In genomic region chr3:14631101-14631497, GRCh38 we compare ENCODE assay signal across 25 cellular contexts. TPM values are rescaled to one million over a fixed set of nuclear protein-coding genes. Genes with fewer than 3 reads are reported as not detected.
DNase-seq lines count a peak whose midpoint lies in the region; ATAC-seq, FAIRE-seq and TF ChIP-seq lines count a peak whose summit lies in the region.
"Had no signal": no experiment of that assay in that cellular context is flagged by ENCODE, and none has a peak within 500 bp of the region (broad histone marks: within the 10 kb centered on the region; RNA-seq: fewer than 3 reads in every experiment).

No MANE protein-coding gene starts in this region.

- no peaks in the 10 kb centered on the region for H3K36me3 Mint-ChIP-seq in neural progenitor cell
- H3K36me3 Mint-ChIP-seq: CD4-positive, CD25-positive, alpha-beta regulatory T cell; CD8-positive, alpha-beta T cell had no signal

- H3K4me3 ChIP-seq in HepG2 (replicated peaks in 1 of 3; ENCODE audit: insufficient read depth in 1 of 3, low read depth in 2 of 3, low read length in 3 of 3), result no peak overlapping the region
- H3K4me3 ChIP-seq in neural progenitor cell, result no peak overlapping the region
- H3K4me3 ChIP-seq: BLaER1, GM12878, GM23248, HAP-1 had no signal

- H4K20me1 ChIP-seq in HepG2 (ENCODE audit: insufficient read depth, low read length) (no peaks in the 10 kb centered on the region), neural progenitor cell (ENCODE audit: low read depth) (no peaks in the 10 kb centered on the region)
- H4K20me1 ChIP-seq: BLaER1 had no signal

- ATAC-seq in HepG2, result no peak
- ATAC-seq in GM18867 (IDR thresholded peaks at IDR 0.05; ENCODE audit: unreplicated experiment), result no peak
- ATAC-seq: CD8-positive, alpha-beta T cell; GM12878 had no signal

- H3K36me3 ChIP-seq in HepG2 (replicated peaks in 1 of 2; ENCODE audit: control insufficient read depth in 1 of 2, insufficient read depth in 2 of 2, low read length in 2 of 2) (no peaks in the 10 kb centered on the region), neural progenitor cell (no peaks in the 10 kb centered on the region)
- H3K36me3 ChIP-seq: BLaER1, HAP-1 had no signal

- H3K27ac Mint-ChIP-seq in neural progenitor cell, result peak overlapping the region; percentile 23
- H3K27ac Mint-ChIP-seq: B cell; CD4-positive, CD25-positive, alpha-beta regulatory T cell; CD8-positive, alpha-beta T cell; HFFc6 had no signal

- CTCF ChIA-PET in HepG2 (lab: Yijun Ruan, JAX; ENCODE audit: low intra/inter-chr PET ratio, low total read pairs), result no interaction called here

- no peak for TF ChIP-seq CTCF in HepG2 (CRISPR knock-in tag; IDR thresholded peaks at IDR 0.05)
- TF ChIP-seq CTCF in neural progenitor cell (IDR thresholded peaks at IDR 0.05), result no peak
- no peak for TF ChIP-seq CTCF in GM20000 (IDR thresholded peaks at IDR 0.05; ENCODE audit: extremely low read depth, missing control alignments)

- H3K4me1 Mint-ChIP-seq in neural progenitor cell, result peaks cover 33% of the 10 kb centered on the region
- H3K4me1 Mint-ChIP-seq: B cell; CD4-positive, CD25-positive, alpha-beta regulatory T cell had no signal

- no peak for FAIRE-seq in HepG2 (lab: Jason Lieb, UNC)
- FAIRE-seq: A204.1, GM12878, H54 had no signal

- no TSS peak for BruUV-seq in HepG2 (replicated peaks; lab: Mats Ljungman, UMichigan)

- H3K27me3 ChIP-seq in HepG2 (ENCODE audit: control insufficient read depth in 1 of 2, insufficient read depth in 2 of 2, low read length in 2 of 2) (peaks cover 1 to 13% of the 10 kb centered on the region in 2 experiments; a peak in 2 of 5 replicates), neural progenitor cell (peaks cover 3% of the 10 kb centered on the region)
- H3K27me3 ChIP-seq: BLaER1 had no signal

- no peaks in the 10 kb centered on the region for H3F3A ChIP-seq in neural progenitor cell (ENCODE audit: low read depth)

- peak; percentile 25 for DNase-seq in activated CD8-positive, alpha-beta memory T cell treated with anti-CD3 and anti-CD28 coated beads, Interleukin-2, amount 50 U/mL, for 48 hours
- DNase-seq in activated CD8-positive, alpha-beta memory T cell treated with anti-CD3 and anti-CD28 coated beads, Interleukin-2, amount 50 U/mL, for 4 hours, result no peak
- DNase-seq in HepG2 (ENCODE audit: low spot score) (no peak), neural progenitor cell (ENCODE audit: low spot score) (no peak), GM20000 (ENCODE audit: low spot score) (no peak), NCI-H128 (lab: John Stamatoyannopoulos, UW; ENCODE audit: unreplicated experiment) (no peak)
- DNase-seq: Caco-2; CD4-positive, CD25-positive, alpha-beta regulatory T cell; CD8-positive, alpha-beta T cell; DMS153; DMS79; EL; GDM1; GM23248; HFFc6 had no signal

- 39% methylated on average over 3 of the region's 5 CpGs for WGBS in HepG2 (ENCODE audit: low lambda C conversion rate)

- H3K27ac ChIP-seq in HepG2 (ENCODE audit: extremely low read length, insufficient read depth, low read length) (peak overlapping the region; percentile 58), neural progenitor cell (no peak overlapping the region)
- H3K27ac ChIP-seq: 22Rv1, BLaER1, C4-2B, GM23248 had no signal

- no peak for TF ChIP-seq POLR2A in HepG2 (IDR thresholded peaks at IDR 0.05; ENCODE audit: insufficient read depth in 1 of 2, low read depth in 2 of 2, low read length in 2 of 2)

- POLR2A ChIA-PET in HepG2 (lab: Yijun Ruan, JAX), result interaction anchor here (1.7 kb wide), 1 partner anchor 20 kb away, joined by 18 read pairs; the partner anchor contains the start of gene CCDC174

- TF ChIP-seq RAD21 in HepG2 (CRISPR knock-in tag; IDR thresholded peaks at IDR 0.05), result no peak

- no peaks in the 10 kb centered on the region for H3K79me2 ChIP-seq in HepG2 (ENCODE audit: insufficient read depth, low read length)
- no peaks in the 10 kb centered on the region for H3K79me2 ChIP-seq in neural progenitor cell (ENCODE audit: low read depth)

- peaks cover 57% of the 10 kb centered on the region for H3K4me1 ChIP-seq in HepG2 (ENCODE audit: insufficient read depth, low read length)
- no peaks in the 10 kb centered on the region for H3K4me1 ChIP-seq in neural progenitor cell
- H3K4me1 ChIP-seq: BLaER1, Caco-2, HAP-1 had no signal

- in situ Hi-C loops in HepG2 (cut with HindIII; ENCODE audit: extremely low pct_ligation_motif_present, low pct_unique_long_range_greater_than_20kb), result no loop called here

- TF ChIP-seq EP300 in HepG2 (IDR thresholded peaks at IDR 0.05; ENCODE audit: low read depth in 2 of 2, low read length in 2 of 2) (no peak), HepG2 (CRISPR knock-in tag; IDR thresholded peaks at IDR 0.05; ENCODE audit: borderline replicate concordance) (no peak)

- H3K9me3 ChIP-seq in HepG2 (ENCODE audit: low read length), result peaks cover 6% of the 10 kb centered on the region; the same call in 1 of the 2 replicates
- no peaks in the 10 kb centered on the region for H3K9me3 ChIP-seq in neural progenitor cell (ENCODE audit: low read depth)
- H3K9me3 ChIP-seq: Caco-2, HAP-1 had no signal

- H2AFZ ChIP-seq in HepG2 (ENCODE audit: low read length) (no peak overlapping the region), neural progenitor cell (replicated peaks) (no peak overlapping the region)
- H2AFZ ChIP-seq: GM23248 had no signal

- H3K9ac ChIP-seq in HepG2 (ENCODE audit: insufficient read depth, low read depth, low read length) (no peak overlapping the region), neural progenitor cell (no peak overlapping the region)
- H3K9ac ChIP-seq: BLaER1, GM23248 had no signal

- intact Hi-C loops in HepG2 (cut with micrococcal nuclease; ENCODE audit: unreplicated experiment), result loop anchor here (5.0 kb wide), 1 partner anchor 291 kb away; no protein-coding TSS in a partner anchor

- no peak overlapping the region for H3K4me3 Mint-ChIP-seq in neural progenitor cell
- H3K4me3 Mint-ChIP-seq: B cell; CD4-positive, CD25-positive, alpha-beta regulatory T cell; CD8-positive, alpha-beta T cell; HFFc6 had no signal

- H3K4me2 ChIP-seq in HepG2 (ENCODE audit: low read depth, low read length) (peak overlapping the region; percentile 32; the same call in 1 of the 2 replicates), neural progenitor cell (no peak overlapping the region)
- H3K4me2 ChIP-seq: BLaER1 had no signal

- H3K9me3 Mint-ChIP-seq in neural progenitor cell, result peaks cover 11% of the 10 kb centered on the region
- H3K9me3 Mint-ChIP-seq: CD4-positive, CD25-positive, alpha-beta regulatory T cell; CD8-positive, alpha-beta T cell; HFFc6 had no signal

- H3K27me3 Mint-ChIP-seq in neural progenitor cell (ENCODE audit: insufficient read depth, low read depth), result peaks cover 7% of the 10 kb centered on the region

TF ChIP-seq in HepG2, 621 proteins besides CTCF, POLR2A, EP300 and RAD21 (continues in another document):
- no peak for TF ChIP-seq ISL2 (CRISPR knock-in tag; IDR thresholded peaks at IDR 0.05)

RNA-seq across cellular contexts. Expression of gene CCDC174, which starts 20.5 kb away (rescaled TPM):
- 11.0 and 12.4 TPM in 2 replicates for total RNA-seq in HepG2 (2016; rRNA removed; fragmentation: Illumina TruSeq; extraction: Trizol)
- 1.1 and 1.3 TPM in 2 replicates for total RNA-seq in HepG2 (2016; cell fraction: cytosol; rRNA removed; fragmentation: Illumina TruSeq; extraction: Trizol; ENCODE audit: low read depth)
- 10.0 and 11.0 TPM in 2 replicates for total RNA-seq in HepG2 (2016; cell fraction: insoluble cytoplasmic fraction; rRNA removed; fragmentation: Illumina TruSeq; extraction: Trizol)
- 2.5 and 2.8 TPM in 2 replicates for total RNA-seq in HepG2 (2016; cell fraction: membrane; rRNA removed; fragmentation: Illumina TruSeq; extraction: Trizol)
- total RNA-seq in HepG2 (2016; cell fraction: nucleus; rRNA removed; fragmentation: Illumina TruSeq; extraction: Trizol), result 18.2 and 18.6 TPM in 2 replicates
- polyA plus RNA-seq in HepG2 (2011; rRNA removed), result 4.5 and 5.4 TPM in 2 replicates
- 2.7 and 3.4 TPM in 2 replicates for polyA plus RNA-seq in HepG2 (2011; cell fraction: cytosol; rRNA removed)
- polyA plus RNA-seq in HepG2 (2011; cell fraction: nucleus; rRNA removed), result 11.4 and 15.7 TPM in 2 replicates
- 10.8 and 13.5 TPM in 2 replicates for polyA plus RNA-seq in HepG2 (2012)
- polyA plus RNA-seq in HepG2 (2016; cell fraction: cytosol; fragmentation: Illumina TruSeq; extraction: Trizol; ENCODE audit: low read depth), result 1.2 and 1.6 TPM in 2 replicates
- polyA plus RNA-seq in HepG2 (2016; cell fraction: insoluble cytoplasmic fraction; fragmentation: Illumina TruSeq; extraction: Trizol; ENCODE audit: low read depth), result 15.5 and 17.8 TPM in 2 replicates
- 2.6 and 3.0 TPM in 2 replicates for polyA plus RNA-seq in HepG2 (2016; cell fraction: membrane; fragmentation: Illumina TruSeq; extraction: Trizol; ENCODE audit: low read depth)
- 21.4 and 21.8 TPM in 2 replicates for polyA plus RNA-seq in HepG2 (2016; cell fraction: nucleus; fragmentation: Illumina TruSeq; extraction: Trizol; ENCODE audit: insufficient read depth, low read depth)
- polyA minus RNA-seq in HepG2 (2011; rRNA and poly(A)+ RNA removed; ENCODE audit: low replicate concordance), result 4.1 and 5.1 TPM in 2 replicates
- polyA minus RNA-seq in HepG2 (2011; cell fraction: cytosol; rRNA and poly(A)+ RNA removed), result 3.6 and 4.7 TPM in 2 replicates
- polyA minus RNA-seq in HepG2 (2011; cell fraction: nucleus; rRNA and poly(A)+ RNA removed), result 20.6 and 21.2 TPM in 2 replicates
- 13.0 and 15.6 TPM in 2 replicates for total RNA-seq in neural progenitor cell (ENCODE audit: low replicate concordance)

RNA-seq across cellular contexts. Expression of gene C3orf20, which starts 43.8 kb away (rescaled TPM):
- total RNA-seq in HepG2 (2016; rRNA removed; fragmentation: Illumina TruSeq; extraction: Trizol) (0.04 TPM in 1 of 2 replicates, not detected in the other), neural progenitor cell (ENCODE audit: low replicate concordance) (not detected in 2 replicates)
- not detected in 2 replicates for total RNA-seq in HepG2 (2016; cell fraction: cytosol; rRNA removed; fragmentation: Illumina TruSeq; extraction: Trizol; ENCODE audit: low read depth)
- total RNA-seq in HepG2 (2016; cell fraction: insoluble cytoplasmic fraction; rRNA removed; fragmentation: Illumina TruSeq; extraction: Trizol), result 0.09 TPM in 1 of 2 replicates, not detected in the other
- total RNA-seq in HepG2 (2016; cell fraction: membrane; rRNA removed; fragmentation: Illumina TruSeq; extraction: Trizol), result not detected in 2 replicates
- 0.16 and 0.22 TPM in 2 replicates for total RNA-seq in HepG2 (2016; cell fraction: nucleus; rRNA removed; fragmentation: Illumina TruSeq; extraction: Trizol)
- polyA plus RNA-seq in HepG2 (2011; rRNA removed), result 0.03 and 0.08 TPM in 2 replicates
- 0.10 TPM in 1 of 2 replicates, not detected in the other for polyA plus RNA-seq in HepG2 (2011; cell fraction: cytosol; rRNA removed)
- polyA plus RNA-seq in HepG2 (2011; cell fraction: nucleus; rRNA removed), result 0.26 and 0.47 TPM in 2 replicates
- 0.05 and 0.17 TPM in 2 replicates for polyA plus RNA-seq in HepG2 (2012)
- not detected in 2 replicates for polyA plus RNA-seq in HepG2 (2016; cell fraction: cytosol; fragmentation: Illumina TruSeq; extraction: Trizol; ENCODE audit: low read depth)
- polyA plus RNA-seq in HepG2 (2016; cell fraction: insoluble cytoplasmic fraction; fragmentation: Illumina TruSeq; extraction: Trizol; ENCODE audit: low read depth), result not detected in 2 replicates
- not detected in 2 replicates for polyA plus RNA-seq in HepG2 (2016; cell fraction: membrane; fragmentation: Illumina TruSeq; extraction: Trizol; ENCODE audit: low read depth)
- polyA plus RNA-seq in HepG2 (2016; cell fraction: nucleus; fragmentation: Illumina TruSeq; extraction: Trizol; ENCODE audit: insufficient read depth, low read depth), result 0.15 and 0.16 TPM in 2 replicates
- polyA minus RNA-seq in HepG2 (2011; rRNA and poly(A)+ RNA removed; ENCODE audit: low replicate concordance), result 0.12 TPM in 1 of 2 replicates, not detected in the other
- polyA minus RNA-seq in HepG2 (2011; cell fraction: cytosol; rRNA and poly(A)+ RNA removed), result not detected in 2 replicates
- polyA minus RNA-seq in HepG2 (2011; cell fraction: nucleus; rRNA and poly(A)+ RNA removed), result 0.37 and 0.52 TPM in 2 replicates
- total RNA-seq: GM23248, HFFc6 had no signal
- polyA plus RNA-seq: AG04450; CD4-positive, CD25-positive, alpha-beta regulatory T cell; GM23248 had no signal
